Comparison of ENCODE assay signal across 8 cellular contexts in genomic region chr22:25404556-25404922, GRCh38.
DNase-seq lines count a peak whose midpoint lies in the region; ATAC-seq, FAIRE-seq and TF ChIP-seq lines count a peak whose summit lies in the region.

No MANE protein-coding gene starts in this region.

- H2AFZ ChIP-seq in HCT116 (ENCODE audit: low read depth, low read length, poor library complexity, severe bottlenecking), result no peak overlapping the region

- TF ChIP-seq CTCF in BJ (IDR thresholded peaks at IDR 0.05; ENCODE audit: insufficient read depth, low read depth, low read length), result no peak
- no peak for TF ChIP-seq CTCF in HCT116 (IDR thresholded peaks at IDR 0.05 in 2 of 3, conservative IDR thresholded peaks at IDR 0.05 in 1 of 3; ENCODE audit: borderline replicate concordance in 1 of 3, insufficient read depth in 1 of 3, low read depth in 2 of 3, low read length in 2 of 3)

- H4K20me1 ChIP-seq in HCT116 (ENCODE audit: insufficient read depth), result peaks cover 8% of the 10 kb centered on the region; the same call in 1 of the 2 replicates

- no peaks in the 10 kb centered on the region for H3K9me2 ChIP-seq in HCT116 (ENCODE audit: insufficient read depth)

- H3K27ac ChIP-seq in HCT116 (ENCODE audit: low read depth, low read length), result peak overlapping the region; percentile 73; the same call in 1 of the 2 replicates
- H3K27ac ChIP-seq in right cardiac atrium (ENCODE audit: low read length), result peak overlapping the region; percentile 96
- peak overlapping the region; percentile 71 for H3K27ac ChIP-seq in skeletal muscle tissue (ENCODE audit: low read depth, low read length)

- no peaks in the 10 kb centered on the region for H3K36me3 Mint-ChIP-seq in activated T-cell treated with anti-CD3 and anti-CD28 coated beads, Interleukin-2, amount 50 U/mL, for 4 hours (ENCODE audit: insufficient read depth)

- no peaks in the 10 kb centered on the region for H3K9me3 Mint-ChIP-seq in activated T-cell treated with anti-CD3 and anti-CD28 coated beads, Interleukin-2, amount 50 U/mL, for 4 hours

- CTCF ChIA-PET in BJ (lab: Yijun Ruan, JAX), result no interaction called here
- CTCF ChIA-PET in HCT116 (lab: Charles Lee), result no interaction called here

- peaks cover 47% of the 10 kb centered on the region for H3K79me2 ChIP-seq in HCT116 (ENCODE audit: insufficient read depth, low read length)

- H3K4me2 ChIP-seq in HCT116 (ENCODE audit: low read length), result peak overlapping the region; percentile 96

- WGBS in right cardiac atrium, result under 1% methylated on average over 35 of the region's 35 CpGs

- FAIRE-seq in HTR-8/SVneo (lab: Jason Lieb, UNC), result no peak

- H3K4me3 Mint-ChIP-seq in activated T-cell treated with anti-CD3 and anti-CD28 coated beads, Interleukin-2, amount 50 U/mL, for 4 hours, result peak overlapping the region; percentile 84

- H3K27me3 Mint-ChIP-seq in activated T-cell treated with anti-CD3 and anti-CD28 coated beads, Interleukin-2, amount 50 U/mL, for 4 hours (ENCODE audit: low read depth), result no peaks in the 10 kb centered on the region

- H3K9ac ChIP-seq in HCT116 (ENCODE audit: low read length), result peak overlapping the region; percentile 70
- H3K9ac ChIP-seq in skeletal muscle tissue (ENCODE audit: low read depth in 1 of 3, low read length in 3 of 3), result peak overlapping the region in 2 of 3 donors; percentile 69 to 78

- H3K4me1 Mint-ChIP-seq in activated T-cell treated with anti-CD3 and anti-CD28 coated beads, Interleukin-2, amount 50 U/mL, for 4 hours (ENCODE audit: low read depth), result peaks cover 34% of the 10 kb centered on the region

- POLR2A ChIA-PET in BJ (lab: Charles Lee) (no interaction called here), HCT116 (lab: Charles Lee) (no interaction called here)

- no peak for DNase-seq in BJ (ENCODE audit: low read depth)
- DNase-seq in HCT116 (ENCODE audit: low read depth, low spot score), result no peak
- DNase-seq in activated T-cell treated with anti-CD3 and anti-CD28 coated beads, Interleukin-2, amount 50 U/mL, for 4 hours, result no peak
- peak; percentile 45 to 72 (median 68) for DNase-seq in right cardiac atrium
- no peak for DNase-seq in GOT3 (lab: John Stamatoyannopoulos, UW)
- no peak for DNase-seq in HTR-8/SVneo (ENCODE audit: insufficient read length, low spot score)
- no peak for DNase-seq in NCI-H345 treated with DMSO at 0.1 percent for 48 hours (lab: John Stamatoyannopoulos, UW; ENCODE audit: unreplicated experiment)

- RAD21 ChIA-PET in HCT116 (lab: Charles Lee; ENCODE audit: low non-redundant PET in 1 of 2, low total read pairs in 2 of 2, uncharacterized antibody in 2 of 2, unreplicated experiment in 2 of 2), result no interaction called here

- TF ChIP-seq RAD21 in HCT116 (IDR thresholded peaks at IDR 0.05; ENCODE audit: low read depth), result no peak

- ATAC-seq in HCT116 (no peak), right cardiac atrium (no peak)
- no peak for ATAC-seq in activated T-cell treated with anti-CD3 and anti-CD28 coated beads, Interleukin-2, amount 50 U/mL, for 4 hours

- TF ChIP-seq POLR2A in HCT116 (IDR thresholded peaks at IDR 0.05; ENCODE audit: borderline replicate concordance, extremely low read depth, insufficient read depth, insufficient read length), result no peak

- BruUV-seq in HCT116 (replicated peaks; lab: Mats Ljungman, UMichigan), result no TSS peak

- no peaks in the 10 kb centered on the region for H3K27me3 ChIP-seq in BJ (ENCODE audit: control insufficient read depth, insufficient read depth, low read length)
- no peaks in the 10 kb centered on the region for H3K27me3 ChIP-seq in HCT116 (ENCODE audit: insufficient read depth, low read length)
- H3K27me3 ChIP-seq in right cardiac atrium (ENCODE audit: control insufficient read depth, insufficient read depth), result no peaks in the 10 kb centered on the region
- H3K27me3 ChIP-seq in skeletal muscle tissue (ENCODE audit: control insufficient read depth in 3 of 3, insufficient read depth in 3 of 3, low read length in 3 of 3), result no peaks in the 10 kb centered on the region

- H3K9me3 ChIP-seq in HCT116 (ENCODE audit: control insufficient read depth in 1 of 2, insufficient read depth in 1 of 2, low read depth in 1 of 2, low read length in 2 of 2), result no peaks in the 10 kb centered on the region
- H3K9me3 ChIP-seq in right cardiac atrium (ENCODE audit: control insufficient read depth, low read length), result no peaks in the 10 kb centered on the region
- H3K9me3 ChIP-seq in skeletal muscle tissue (ENCODE audit: control insufficient read depth in 3 of 3, low read length in 3 of 3), result no peaks in the 10 kb centered on the region

- H3K4me1 ChIP-seq in HCT116 (ENCODE audit: control insufficient read depth in 1 of 2, insufficient read depth in 2 of 2, low read length in 2 of 2), result peaks cover 45 to 56% of the 10 kb centered on the region in 2 experiments
- peaks cover 19% of the 10 kb centered on the region for H3K4me1 ChIP-seq in right cardiac atrium (ENCODE audit: control insufficient read depth, insufficient read depth, low read length)
- peaks cover 30 to 40% (median 34%) of the 10 kb centered on the region in 3 donors for H3K4me1 ChIP-seq in skeletal muscle tissue (ENCODE audit: control insufficient read depth in 3 of 3, insufficient read depth in 3 of 3, low read length in 3 of 3)

- H3K4me3 ChIP-seq in BJ (ENCODE audit: low read depth, low read length) (peak overlapping the region; percentile 57), HCT116 (replicated peaks in 1 of 2; ENCODE audit: low read depth in 1 of 2, low read length in 2 of 2) (peak overlapping the region; percentile 64 to 73), right cardiac atrium (ENCODE audit: low read length) (peak overlapping the region; percentile 96), skeletal muscle tissue (ENCODE audit: low read length in 3 of 3) (peak overlapping the region; percentile 62 to 72 (median 63))

- H3K36me3 ChIP-seq in BJ (ENCODE audit: control insufficient read depth, insufficient read depth, low read length) (no peaks in the 10 kb centered on the region), HCT116 (ENCODE audit: control insufficient read depth in 1 of 2, insufficient read depth in 2 of 2, low read length in 2 of 2) (no peaks in the 10 kb centered on the region), skeletal muscle tissue (ENCODE audit: control insufficient read depth in 3 of 3, insufficient read depth in 3 of 3, low read length in 3 of 3) (no peaks in the 10 kb centered on the region)

- intact Hi-C loops in HCT116 (cut with micrococcal nuclease) (no loop called here), right cardiac atrium (cut with DNase I) (no loop called here)

TF ChIP-seq in HCT116, 20 proteins besides CTCF, POLR2A, EP300 and RAD21 (continues in another document):
- TF ChIP-seq CBX3 (IDR thresholded peaks at IDR 0.05; ENCODE audit: low read depth) (no peak), SIN3A (IDR thresholded peaks at IDR 0.05; ENCODE audit: low read depth) (no peak), SP1 (IDR thresholded peaks at IDR 0.05; ENCODE audit: low read depth) (no peak), ATF3 (IDR thresholded peaks at IDR 0.05) (no peak), FOSL1 (IDR thresholded peaks at IDR 0.05; ENCODE audit: low read depth) (no peak), ZBTB33 (IDR thresholded peaks at IDR 0.05; ENCODE audit: extremely low read depth, insufficient replicate concordance, low read length) (no peak), SRF (IDR thresholded peaks at IDR 0.05; ENCODE audit: low read depth) (no peak), MAX (IDR thresholded peaks at IDR 0.05) (no peak), REST (IDR thresholded peaks at IDR 0.05; ENCODE audit: low read depth) (no peak)

Comparison
In these comparisons a context has a peak if more than half of its experiments do, and no peak if none do; other contexts are left out.
1. DNase-seq: peak in right cardiac atrium (3 of 3); none in BJ (single experiment), HCT116 (single experiment), activated T-cell treated with anti-CD3 and anti-CD28 coated beads, Interleukin-2, amount 50 U/mL, for 4 hours (single experiment), GOT3 (single experiment), HTR-8/SVneo (single experiment) and NCI-H345 treated with DMSO at 0.1 percent for 48 hours (single experiment).
2. Peak in every context shown above with its lines, with median percentiles within 50 percentile points of each other: H3K4me3 ChIP-seq and H3K27ac ChIP-seq.